Comparison of ENCODE assay signal across 8 cellular contexts in the genomic region with DNA sequence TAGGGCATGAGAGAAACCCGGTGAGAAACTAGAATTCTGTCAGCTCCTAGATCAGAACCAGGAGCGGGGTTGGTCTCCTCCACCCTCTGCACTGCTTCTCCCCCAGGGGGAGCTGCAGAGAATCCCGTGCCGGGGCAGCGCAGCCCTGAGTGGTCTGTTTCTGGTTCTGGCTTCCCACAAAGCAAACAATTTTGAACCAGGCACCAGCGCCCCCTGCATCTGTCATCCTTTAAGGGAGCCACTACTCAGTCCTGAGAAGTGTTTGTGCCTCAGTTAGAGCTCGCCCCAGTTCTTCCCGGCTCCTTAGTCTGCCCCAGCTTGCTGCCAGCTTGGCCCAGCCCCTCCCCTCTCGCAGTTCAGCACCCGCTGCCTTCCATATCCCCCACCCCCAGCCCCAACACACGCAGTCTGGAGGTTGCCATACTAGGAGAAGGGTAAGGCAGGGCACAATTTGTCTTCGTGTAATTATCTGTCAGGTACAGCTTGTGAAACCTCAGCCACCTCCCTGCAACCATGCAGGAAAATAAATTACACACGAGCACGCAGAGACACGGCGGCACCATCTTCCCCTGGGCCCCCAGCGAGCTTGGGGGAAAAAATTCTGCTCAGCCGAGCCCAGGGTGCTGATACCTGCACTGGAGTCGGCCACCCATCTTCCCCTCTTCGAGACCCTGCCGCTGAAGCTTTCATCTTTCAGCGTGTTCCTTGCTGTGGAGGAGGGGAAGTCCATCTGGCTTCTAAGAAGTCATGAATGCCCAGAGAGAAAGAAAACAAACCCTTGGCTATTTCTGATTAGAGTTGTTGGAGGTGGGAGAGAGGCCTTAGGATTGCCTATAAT.
DNase-seq lines count a peak whose midpoint lies in the region; ATAC-seq, FAIRE-seq and TF ChIP-seq lines count a peak whose summit lies in the region.

No MANE protein-coding gene starts in this region.

- H3K4me1 ChIP-seq in SK-N-SH (ENCODE audit: control insufficient read depth in 1 of 2, insufficient read depth in 2 of 2, low read depth in 1 of 2, low read length in 1 of 2) = peaks cover 0 to 44% of the 10 kb centered on the region in 2 experiments; a peak in 1 of 4 replicates

- H3F3A ChIP-seq in SK-N-SH (replicated peaks; ENCODE audit: insufficient read depth) = no peaks in the 10 kb centered on the region

- TF ChIP-seq CTCF in AG09309 (IDR thresholded peaks at IDR 0.05; ENCODE audit: control insufficient read depth, insufficient read depth, low read depth, low read length, missing control alignments) (peak; percentile 63), SK-N-SH (IDR thresholded peaks at IDR 0.05) (peak; percentile 63), astrocyte of the spinal cord (IDR thresholded peaks at IDR 0.05; ENCODE audit: low read depth, low read length) (peak; percentile 69)

- no peak for TF ChIP-seq EP300 in SK-N-SH (IDR thresholded peaks at IDR 0.05; ENCODE audit: borderline replicate concordance in 1 of 2, low read depth in 1 of 2, low read length in 1 of 2)

- no peaks in the 10 kb centered on the region for H3K36me3 ChIP-seq in SK-N-SH (replicated peaks in 1 of 2; ENCODE audit: control insufficient read depth in 1 of 2, insufficient read depth in 2 of 2, low read length in 1 of 2)

- POLR2A ChIA-PET in SK-N-SH (lab: Yijun Ruan, JAX) = no interaction called here

- no peak overlapping the region for H3K27ac ChIP-seq in SK-N-SH (ENCODE audit: low read depth in 2 of 2, low read length in 1 of 2)

- no peak for TF ChIP-seq POLR2A in H54 (IDR thresholded peaks at IDR 0.05; ENCODE audit: low read depth, low read length)

- no peaks in the 10 kb centered on the region for H3K79me2 ChIP-seq in SK-N-SH (ENCODE audit: insufficient read depth)

- H3K9me2 ChIP-seq in SK-N-SH = no peaks in the 10 kb centered on the region

- peak overlapping the region; percentile 67; the same call in 1 of the 2 replicates for H2AFZ ChIP-seq in SK-N-SH (ENCODE audit: low read depth)

- DNase-seq in AG09309 (ENCODE audit: low read depth) = no peak
- peak; percentile 91 for DNase-seq in H54 (ENCODE audit: insufficient read length, low spot score)
- peak; percentile 47 for DNase-seq in SK-N-SH
- DNase-seq in astrocyte of the spinal cord (ENCODE audit: low read depth, low spot score) = peak; percentile 40
- DNase-seq in iPS-NIHi11 (ENCODE audit: low spot score) = peak; percentile 73
- peak; percentile 37 to 42 for DNase-seq in stimulated activated CD4-positive, alpha-beta T cell treated with anti-CD3 and anti-CD28 coated beads, Interleukin-2, amount 100 ng/mL, for 24 hours
- DNase-seq in inferior parietal cortex (ENCODE audit: extremely low spot score) = no peak

- TF ChIP-seq RAD21 in SK-N-SH (IDR thresholded peaks at IDR 0.05; ENCODE audit: low read length) = peak; percentile 16; the same call in 1 of the 2 replicates

- H3K4me3 ChIP-seq in AG09309 (ENCODE audit: control insufficient read depth, low read depth, low read length) (no peak overlapping the region), SK-N-SH (ENCODE audit: low read depth in 2 of 2, low read length in 1 of 2) (peak overlapping the region; percentile 23 to 45; a peak in 2 of 4 replicates), astrocyte of the spinal cord (ENCODE audit: low read depth, low read length) (peak overlapping the region; percentile 6)

- CTCF ChIA-PET in SK-N-SH (lab: Yijun Ruan, JAX) = interaction anchor here (0.8 to 2.2 kb wide), 4 partner anchors 82 to 154 kb away, joined by 3 to 10 read pairs (median 4); no protein-coding TSS in a partner anchor

- WGBS in SK-N-SH (ENCODE audit: low lambda C conversion rate) = 6% methylated on average over 18 of the region's 22 CpGs

- peak overlapping the region; percentile 62 for H3K4me2 ChIP-seq in SK-N-SH

- no peaks in the 10 kb centered on the region; the same call in 1 of the 2 replicates for H3K27me3 ChIP-seq in SK-N-SH (ENCODE audit: insufficient read depth)

- no peaks in the 10 kb centered on the region for H4K20me1 ChIP-seq in SK-N-SH (ENCODE audit: insufficient read depth)

- in situ Hi-C loops in astrocyte of the spinal cord (cut with HindIII; ENCODE audit: low sequenced_read_pairs) = no loop called here

- no peak for FAIRE-seq in H54 (lab: Jason Lieb, UNC)

- H3K9me3 ChIP-seq in SK-N-SH = no peaks in the 10 kb centered on the region

- no peak overlapping the region for H3K9ac ChIP-seq in SK-N-SH

- ATAC-seq in HG03439 (IDR thresholded peaks at IDR 0.05; ENCODE audit: unreplicated experiment) = no peak

TF ChIP-seq in SK-N-SH, 30 proteins besides CTCF, POLR2A, EP300 and RAD21:
- peak; percentile 28; the same call in 1 of the 2 replicates for TF ChIP-seq SMC3 (IDR thresholded peaks at IDR 0.05; ENCODE audit: low read depth, low read length)
- no peak for TF ChIP-seq SIN3A (IDR thresholded peaks at IDR 0.05; ENCODE audit: borderline replicate concordance, low read depth, low read length)
- TF ChIP-seq NRF1 (IDR thresholded peaks at IDR 0.05; ENCODE audit: low read depth, low read length) = no peak
- no peak for TF ChIP-seq CHD2 (IDR thresholded peaks at IDR 0.05; ENCODE audit: low read length, partially characterized antibody)

Comparison
In these comparisons a context has a peak if more than half of its experiments do, and no peak if none do; other contexts are left out.
1. DNase-seq: peak in H54 (single experiment), SK-N-SH (single experiment), astrocyte of the spinal cord (single experiment), iPS-NIHi11 (single experiment) and stimulated activated CD4-positive, alpha-beta T cell treated with anti-CD3 and anti-CD28 coated beads, Interleukin-2, amount 100 ng/mL, for 24 hours (2 of 2); none in AG09309 (single experiment) and inferior parietal cortex (single experiment).
2. Peak in every context shown above with its lines, with median percentiles within 50 percentile points of each other: CTCF ChIP-seq.